8 cellular contexts compared by ENCODE assay signal in the genomic region with DNA sequence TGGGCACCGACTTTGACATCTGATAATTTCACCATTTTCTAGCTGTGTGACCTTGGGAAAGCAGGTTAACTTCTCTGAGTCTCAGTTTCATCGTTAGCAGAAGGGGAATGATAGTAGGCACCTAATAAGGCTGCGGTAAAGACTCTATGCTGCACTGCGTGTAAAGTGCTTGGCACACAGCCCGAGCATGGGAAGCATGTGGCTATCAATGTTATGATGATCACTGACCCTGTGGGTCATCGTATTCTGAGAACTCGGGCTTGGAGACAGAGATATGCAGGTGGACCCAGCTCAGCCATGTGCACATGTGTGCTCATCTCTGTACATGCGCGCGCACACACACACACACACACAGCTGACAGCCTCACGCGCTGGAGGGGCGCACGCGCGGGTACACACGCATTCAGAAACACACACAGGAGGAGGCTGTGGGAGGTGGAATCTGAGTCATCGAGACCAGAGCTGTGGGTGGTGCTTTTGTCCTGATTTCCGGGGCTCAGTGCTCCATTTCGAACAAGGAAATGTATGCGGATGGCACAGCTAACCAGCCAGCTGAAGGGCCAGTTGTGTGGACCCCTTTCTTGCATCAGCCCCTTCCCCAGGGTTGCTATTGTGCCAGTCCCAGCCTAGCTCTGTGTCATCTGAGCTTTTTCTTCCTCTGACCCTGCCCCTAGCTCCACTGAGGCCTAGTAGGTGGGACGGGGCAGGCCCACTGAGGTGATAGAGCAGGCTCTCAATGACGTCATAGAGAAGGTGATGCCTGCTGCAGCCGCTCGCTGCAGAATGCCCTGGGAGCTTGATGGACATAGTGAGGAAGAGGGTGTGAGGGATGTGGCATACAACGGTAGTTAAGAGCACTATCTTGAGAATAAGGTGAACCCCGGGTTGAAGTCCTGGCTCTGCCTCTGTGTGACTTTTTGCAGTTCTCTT. TPM values are rescaled to one million over a fixed set of nuclear protein-coding genes. Genes with fewer than 3 reads are reported as not detected.
A peak's percentile ranks its signal among the peaks of the same experiment; 100 is the strongest.
DNase-seq lines count a peak whose midpoint lies in the region; ATAC-seq and TF ChIP-seq lines count a peak whose summit lies in the region.

No MANE protein-coding gene starts in this region.

- no peak for ATAC-seq in GM21737 (IDR thresholded peaks at IDR 0.05; ENCODE audit: unreplicated experiment)
- ATAC-seq in left lobe of liver = no peak

- TF ChIP-seq CTCF in fibroblast of mammary gland (conservative IDR thresholded peaks at IDR 0.05; ENCODE audit: control insufficient read depth, insufficient read depth, low read depth, low read length) = no peak
- no peak for TF ChIP-seq CTCF in adrenal gland (IDR thresholded peaks at IDR 0.05)
- no peak for TF ChIP-seq CTCF in colonic mucosa (IDR thresholded peaks at IDR 0.05)

- H3K9ac ChIP-seq in colonic mucosa (ENCODE audit: low read depth in 2 of 2, low read length in 2 of 2) = no peak overlapping the region

- H3K27ac ChIP-seq in adrenal gland (no peak overlapping the region), colonic mucosa (no peak overlapping the region)

- H3K9me3 ChIP-seq in adrenal gland (replicated peaks in 1 of 3) = no peaks in the 10 kb centered on the region
- no peaks in the 10 kb centered on the region for H3K9me3 ChIP-seq in colonic mucosa

- H3K4me1 ChIP-seq in adrenal gland (replicated peaks in 1 of 2) (peaks cover 0 to 4% of the 10 kb centered on the region in 2 donors), colonic mucosa (no peaks in the 10 kb centered on the region)

- peak; percentile 48 for DNase-seq in NCI-H226
- peak; percentile 84 for DNase-seq in activated CD8-positive, alpha-beta memory T cell treated with anti-CD3 and anti-CD28 coated beads for 24 hours
- peak; percentile 62 for DNase-seq in fibroblast of mammary gland (ENCODE audit: low read depth)
- DNase-seq in stimulated activated CD8-positive, alpha-beta memory T cell treated with anti-CD3 and anti-CD28 coated beads, Interleukin-15, amount 100 ng/mL, for 1 hour (ENCODE audit: low read depth) = peak; percentile 24
- DNase-seq in adrenal gland = no peak
- no peak for DNase-seq in colonic mucosa
- DNase-seq in left lobe of liver (ENCODE audit: low spot score) = no peak

- no peaks in the 10 kb centered on the region for H3K36me3 ChIP-seq in adrenal gland (replicated peaks in 1 of 2)
- no peaks in the 10 kb centered on the region for H3K36me3 ChIP-seq in colonic mucosa

- intact Hi-C loops in adrenal gland (cut with DNase I) (loop anchor here (2.0 to 5.0 kb wide), 2 partner anchors 189 to 268 kb away; no protein-coding TSS in a partner anchor), colonic mucosa (cut with DNase I) (loop anchor here (2.0 kb wide), 1 partner anchor 268 kb away; no protein-coding TSS in a partner anchor)

- H3K4me3 ChIP-seq in fibroblast of mammary gland (ENCODE audit: control insufficient read depth, low read depth, low read length) (no peak overlapping the region), adrenal gland (no peak overlapping the region), colonic mucosa (no peak overlapping the region)

- TF ChIP-seq POLR2A in adrenal gland (IDR thresholded peaks at IDR 0.05) = no peak

- peaks cover 11% of the 10 kb centered on the region for H3K27me3 ChIP-seq in adrenal gland
- H3K27me3 ChIP-seq in colonic mucosa = no peaks in the 10 kb centered on the region

- 41 to 72% (median 69%) methylated on average over 16 to 27 of the region's 27 CpGs for WGBS in adrenal gland, 4 donors

RNA-seq across cellular contexts. Expression of a gene that starts 11.2 kb away (rescaled TPM):
- total RNA-seq in adrenal gland = 10 to 100 TPM in 5 of 8 donors, 1 to 10 TPM in 3; 6.5 to 16.1 (median 10.7) TPM
- 10 to 100 TPM in 2 of 3 donors, 1 to 10 TPM in 1; 4.4 to 38.6 (median 21.7) TPM for polyA plus RNA-seq in adrenal gland
- 10 to 100 TPM in 1 of 2 donors, 1 to 10 TPM in 1; 5.1 to 15.4 TPM for total RNA-seq in colonic mucosa
- 3.3 TPM for total RNA-seq in left lobe of liver

RNA-seq across cellular contexts. Expression of a gene that starts 42.0 kb away (rescaled TPM):
- total RNA-seq in adrenal gland (10 to 100 TPM in 6 of 8 donors, 1 to 10 TPM in 2; 5.0 to 29.1 (median 16.9) TPM), colonic mucosa (10 to 100 TPM; 14.1 to 15.4 TPM), left lobe of liver (1.7 TPM)
- polyA plus RNA-seq in adrenal gland = 10 to 100 TPM in 2 of 3 donors, 1 to 10 TPM in 1; 3.7 to 53.9 (median 23.6) TPM

RNA-seq across cellular contexts. Expression of a gene that starts 56.4 kb away (rescaled TPM):
- total RNA-seq in adrenal gland = 10 to 100 TPM in 2 of 8 donors, 1 to 10 TPM in 6; 5.4 to 13.2 (median 7.7) TPM
- polyA plus RNA-seq in adrenal gland = 10 to 100 TPM in 2 of 3 donors, 1 to 10 TPM in 1; 2.3 to 37.6 (median 17.4) TPM
- 1 to 10 TPM; 2.1 to 6.7 TPM for total RNA-seq in colonic mucosa
- 0.96 TPM for total RNA-seq in left lobe of liver

RNA-seq across cellular contexts. Expression of a gene that starts 56.5 kb away (rescaled TPM):
- total RNA-seq in adrenal gland (100 to 1,000 TPM in 1 of 8 donors, 10 to 100 TPM in 7; 53.1 to 101 (median 79.3) TPM), colonic mucosa (10 to 100 TPM; 36.6 to 44.0 TPM), left lobe of liver (28.7 TPM)
- 10 to 100 TPM; 68.7 to 92.3 (median 84.9) TPM for polyA plus RNA-seq in adrenal gland

Comparison
In these comparisons a context has a peak if more than half of its experiments do, and no peak if none do; other contexts are left out.
1. DNase-seq: peak in NCI-H226 (single experiment), activated CD8-positive, alpha-beta memory T cell treated with anti-CD3 and anti-CD28 coated beads for 24 hours (single experiment), fibroblast of mammary gland (single experiment) and stimulated activated CD8-positive, alpha-beta memory T cell treated with anti-CD3 and anti-CD28 coated beads, Interleukin-15, amount 100 ng/mL, for 1 hour (single experiment); none in adrenal gland (0 of 7), colonic mucosa (single experiment) and left lobe of liver (single experiment).